Comparison of ENCODE assay signal across 11 cellular contexts in genomic region chr2:25210923-25211322, GRCh38. TPM values are rescaled to one million over a fixed set of nuclear protein-coding genes. Genes with fewer than 3 reads are reported as not detected.
DNase-seq lines count a peak whose midpoint lies in the region; ATAC-seq and TF ChIP-seq lines count a peak whose summit lies in the region.
"Not testable (repeated sequence)": the region's sequence is repeated elsewhere in the genome, so short reads cannot be mapped to it uniquely, and the experiment has no call there.
"Had no signal": no experiment of that assay in that cellular context is flagged by ENCODE, and none has a peak within 500 bp of the region (broad histone marks: within the 10 kb centered on the region; RNA-seq: fewer than 3 reads in every experiment).

No MANE protein-coding gene starts in this region.

- not testable (repeated sequence) for H4K20me1 ChIP-seq in DOHH2 (ENCODE audit: control insufficient read depth, insufficient read depth, low read depth, low read length)

- not testable (repeated sequence) for H3K36me3 ChIP-seq in CD4-positive, CD25-positive, alpha-beta regulatory T cell (ENCODE audit: control insufficient read depth, insufficient read depth, low read length); DOHH2 (ENCODE audit: control insufficient read depth, low read length); naive thymus-derived CD4-positive, alpha-beta T cell (ENCODE audit: control insufficient read depth in 2 of 3, insufficient read depth in 3 of 3, low read length in 3 of 3)

- H3K27me3 Mint-ChIP-seq in CD4-positive, CD25-positive, alpha-beta regulatory T cell; T-helper 17 cell; activated T-cell treated with anti-CD3 and anti-CD28 coated beads, Interleukin-2, amount 50 U/mL, for 72 hours (ENCODE audit: low read depth); activated naive CD8-positive, alpha-beta T cell treated with anti-CD3 and anti-CD28 coated beads, Interleukin-2, amount 50 U/mL, for 24 hours; naive thymus-derived CD4-positive, alpha-beta T cell; stimulated activated naive CD8-positive, alpha-beta T cell treated with anti-CD3 and anti-CD28 coated beads, Interleukin-15, Interleukin-2, amounts not matched to agents 100 ng/mL and 50 ng/mL, for 24 hours: not testable (repeated sequence)

- not testable (repeated sequence) for H3K27me3 ChIP-seq in CD4-positive, CD25-positive, alpha-beta regulatory T cell (ENCODE audit: control insufficient read depth, insufficient read depth, low read length); naive thymus-derived CD4-positive, alpha-beta T cell (ENCODE audit: control insufficient read depth in 2 of 2, insufficient read depth in 2 of 2, low read length in 2 of 2)
- peaks cover 45% of the 10 kb centered on the region for H3K27me3 ChIP-seq in DOHH2 (ENCODE audit: control insufficient read depth, low read length)

- H3K9me3 Mint-ChIP-seq in CD4-positive, CD25-positive, alpha-beta regulatory T cell; activated T-cell treated with anti-CD3 and anti-CD28 coated beads, Interleukin-2, amount 50 U/mL, for 72 hours; activated naive CD8-positive, alpha-beta T cell treated with anti-CD3 and anti-CD28 coated beads, Interleukin-2, amount 50 U/mL, for 24 hours; naive thymus-derived CD4-positive, alpha-beta T cell; stimulated activated naive CD8-positive, alpha-beta T cell treated with anti-CD3 and anti-CD28 coated beads, Interleukin-15, Interleukin-2, amounts not matched to agents 100 ng/mL and 50 ng/mL, for 24 hours: not testable (repeated sequence)

- peak overlapping the region in 2 of 3 donors; percentile 44 to 55 for H3K27ac Mint-ChIP-seq in CD4-positive, CD25-positive, alpha-beta regulatory T cell
- peak overlapping the region; percentile 41 for H3K27ac Mint-ChIP-seq in T-helper 17 cell
- not testable (repeated sequence) for H3K27ac Mint-ChIP-seq in activated T-cell treated with anti-CD3 and anti-CD28 coated beads, Interleukin-2, amount 50 U/mL, for 72 hours
- H3K27ac Mint-ChIP-seq in activated naive CD8-positive, alpha-beta T cell treated with anti-CD3 and anti-CD28 coated beads, Interleukin-2, amount 50 U/mL, for 24 hours, result peak overlapping the region; percentile 31
- H3K27ac Mint-ChIP-seq in naive thymus-derived CD4-positive, alpha-beta T cell, result peak overlapping the region in 7 of 9 donors; percentile 15 to 71 (median 49)
- peak overlapping the region; percentile 84 for H3K27ac Mint-ChIP-seq in stimulated activated naive CD8-positive, alpha-beta T cell treated with anti-CD3 and anti-CD28 coated beads, Interleukin-15, Interleukin-2, amounts not matched to agents 100 ng/mL and 50 ng/mL, for 24 hours

- DNase-seq in CD4-positive, CD25-positive, alpha-beta regulatory T cell; T-helper 17 cell; activated T-cell treated with anti-CD3 and anti-CD28 coated beads, Interleukin-2, amount 50 U/mL, for 72 hours; activated naive CD8-positive, alpha-beta T cell treated with anti-CD3 and anti-CD28 coated beads, Interleukin-2, amount 50 U/mL, for 24 hours; naive thymus-derived CD4-positive, alpha-beta T cell: not testable (repeated sequence)

- not testable (repeated sequence) for H3K4me3 ChIP-seq in CD4-positive, CD25-positive, alpha-beta regulatory T cell (ENCODE audit: low read depth, low read length); naive thymus-derived CD4-positive, alpha-beta T cell (ENCODE audit: low read length)
- H3K4me3 ChIP-seq in DOHH2 (ENCODE audit: low read length), result peak overlapping the region; percentile 27; the same call in 1 of the 2 replicates

- peak overlapping the region in 2 of 4 donors; percentile 36 to 58 for H3K4me3 Mint-ChIP-seq in CD4-positive, CD25-positive, alpha-beta regulatory T cell
- peak overlapping the region; percentile 81 for H3K4me3 Mint-ChIP-seq in T-helper 17 cell
- peak overlapping the region; percentile 60 to 68 for H3K4me3 Mint-ChIP-seq in activated T-cell treated with anti-CD3 and anti-CD28 coated beads, Interleukin-2, amount 50 U/mL, for 72 hours
- not testable (repeated sequence) for H3K4me3 Mint-ChIP-seq in activated naive CD8-positive, alpha-beta T cell treated with anti-CD3 and anti-CD28 coated beads, Interleukin-2, amount 50 U/mL, for 24 hours
- H3K4me3 Mint-ChIP-seq in naive thymus-derived CD4-positive, alpha-beta T cell, result peak overlapping the region in 6 of 10 donors; percentile 43 to 78 (median 46)
- peak overlapping the region; percentile 18 for H3K4me3 Mint-ChIP-seq in stimulated activated naive CD8-positive, alpha-beta T cell treated with anti-CD3 and anti-CD28 coated beads, Interleukin-15, Interleukin-2, amounts not matched to agents 100 ng/mL and 50 ng/mL, for 24 hours

- H3K9me2 ChIP-seq in DOHH2 (replicated peaks; ENCODE audit: control insufficient read depth, low read length), result not testable (repeated sequence)

- H3K79me2 ChIP-seq in DOHH2 (ENCODE audit: control insufficient read depth, low read length), result not testable (repeated sequence)

- H3K4me1 Mint-ChIP-seq in CD4-positive, CD25-positive, alpha-beta regulatory T cell, result peaks cover 5 to 40% (median 15%) of the 10 kb centered on the region in 4 donors
- peaks cover 19% of the 10 kb centered on the region for H3K4me1 Mint-ChIP-seq in T-helper 17 cell
- H3K4me1 Mint-ChIP-seq in activated T-cell treated with anti-CD3 and anti-CD28 coated beads, Interleukin-2, amount 50 U/mL, for 72 hours (ENCODE audit: low read depth), result peaks cover 37% of the 10 kb centered on the region
- peaks cover 55% of the 10 kb centered on the region for H3K4me1 Mint-ChIP-seq in activated naive CD8-positive, alpha-beta T cell treated with anti-CD3 and anti-CD28 coated beads, Interleukin-2, amount 50 U/mL, for 24 hours
- peaks cover 17 to 65% (median 37%) of the 10 kb centered on the region in 7 donors for H3K4me1 Mint-ChIP-seq in naive thymus-derived CD4-positive, alpha-beta T cell
- peaks cover 53% of the 10 kb centered on the region for H3K4me1 Mint-ChIP-seq in stimulated activated naive CD8-positive, alpha-beta T cell treated with anti-CD3 and anti-CD28 coated beads, Interleukin-15, Interleukin-2, amounts not matched to agents 100 ng/mL and 50 ng/mL, for 24 hours (ENCODE audit: low read depth)

- H3F3A ChIP-seq in DOHH2 (ENCODE audit: control insufficient read depth, insufficient read depth), result peaks cover 30% of the 10 kb centered on the region

- H3K9me3 ChIP-seq in CD4-positive, CD25-positive, alpha-beta regulatory T cell (ENCODE audit: control insufficient read depth in 2 of 2, low read length in 2 of 2); DOHH2 (ENCODE audit: control insufficient read depth, insufficient read depth, low read length); T-helper 17 cell (ENCODE audit: control insufficient read depth, low read length, poor library complexity, severe bottlenecking); naive thymus-derived CD4-positive, alpha-beta T cell (ENCODE audit: control insufficient read depth in 2 of 3, low read length in 3 of 3): not testable (repeated sequence)

- peaks cover 14% of the 10 kb centered on the region for H3K4me1 ChIP-seq in CD4-positive, CD25-positive, alpha-beta regulatory T cell (ENCODE audit: control insufficient read depth, insufficient read depth, low read length, poor library complexity, severe bottlenecking)
- peaks cover 70% of the 10 kb centered on the region for H3K4me1 ChIP-seq in DOHH2 (ENCODE audit: control insufficient read depth, low read length)
- peaks cover 0 to 13% of the 10 kb centered on the region in 2 donors for H3K4me1 ChIP-seq in naive thymus-derived CD4-positive, alpha-beta T cell (ENCODE audit: control insufficient read depth in 2 of 2, insufficient read depth in 2 of 2, low read length in 2 of 2)

- intact Hi-C loops in naive thymus-derived CD4-positive, alpha-beta T cell (cut with micrococcal nuclease), result loop anchor here in 1 of 2 donors (2.0 to 10.0 kb wide), 2 partner anchors 14 to 166 kb away; partner anchors contain the start of gene EFR3B

- CTCF ChIA-PET in naive thymus-derived CD4-positive, alpha-beta T cell (lab: Charles Lee), result not testable (repeated sequence)

- not testable (repeated sequence) for TF ChIP-seq CTCF in DOHH2 (IDR thresholded peaks at IDR 0.05; ENCODE audit: low read depth, low read length, poor library complexity, severe bottlenecking)

- ATAC-seq in CD4-positive, CD25-positive, alpha-beta regulatory T cell (ENCODE audit: low read depth in 2 of 2); T-helper 17 cell; activated T-cell treated with anti-CD3 and anti-CD28 coated beads, Interleukin-2, amount 50 U/mL, for 72 hours (replicated peaks in 1 of 2); activated naive CD8-positive, alpha-beta T cell treated with anti-CD3 and anti-CD28 coated beads, Interleukin-2, amount 50 U/mL, for 24 hours; naive thymus-derived CD4-positive, alpha-beta T cell: not testable (repeated sequence)

- not testable (repeated sequence) for H3K36me3 Mint-ChIP-seq in CD4-positive, CD25-positive, alpha-beta regulatory T cell; T-helper 17 cell (ENCODE audit: low read depth); activated T-cell treated with anti-CD3 and anti-CD28 coated beads, Interleukin-2, amount 50 U/mL, for 72 hours (ENCODE audit: insufficient read depth in 2 of 2); activated naive CD8-positive, alpha-beta T cell treated with anti-CD3 and anti-CD28 coated beads, Interleukin-2, amount 50 U/mL, for 24 hours (ENCODE audit: low read depth); naive thymus-derived CD4-positive, alpha-beta T cell; stimulated activated naive CD8-positive, alpha-beta T cell treated with anti-CD3 and anti-CD28 coated beads, Interleukin-15, Interleukin-2, amounts not matched to agents 100 ng/mL and 50 ng/mL, for 24 hours (ENCODE audit: low read depth)

- not testable (repeated sequence) for H3K27ac ChIP-seq in CD4-positive, CD25-positive, alpha-beta regulatory T cell (ENCODE audit: insufficient read depth, low read length, poor library complexity, severe bottlenecking); naive thymus-derived CD4-positive, alpha-beta T cell (ENCODE audit: low read depth, low read length)
- peak overlapping the region; percentile 13; the same call in 1 of the 2 replicates for H3K27ac ChIP-seq in DOHH2 (ENCODE audit: low read depth, low read length)

- POLR2A ChIA-PET in naive thymus-derived CD4-positive, alpha-beta T cell (lab: Charles Lee), result interaction anchor here (1.1 kb wide), 1 partner anchor 66 kb away, joined by 3 read pairs; no protein-coding TSS in a partner anchor

- peak overlapping the region; percentile 44 for H3K4me2 ChIP-seq in DOHH2 (ENCODE audit: low read length)

RNA-seq across cellular contexts. Expression of gene POMC, which starts 42.5 kb away (rescaled TPM):
- total RNA-seq in CD4-positive, CD25-positive, alpha-beta regulatory T cell, result 3.8 TPM
- 1 to 10 TPM; 3.9 to 9.6 (median 6.3) TPM for polyA plus RNA-seq in CD4-positive, CD25-positive, alpha-beta regulatory T cell
- total RNA-seq in T-helper 17 cell, result 1 to 10 TPM; 2.9 to 5.0 TPM
- 10 to 100 TPM in 1 of 2 donors, 1 to 10 TPM in 1; 8.0 to 12.5 TPM for total RNA-seq in activated T-cell treated with anti-CD3 and anti-CD28 coated beads, Interleukin-2, amount 50 U/mL, for 72 hours
- 1 to 10 TPM; 3.5 to 7.7 (median 4.2) TPM for total RNA-seq in naive thymus-derived CD4-positive, alpha-beta T cell
- polyA plus RNA-seq in naive thymus-derived CD4-positive, alpha-beta T cell, result 10 to 100 TPM in 1 of 2 donors, 1 to 10 TPM in 1; 7.9 to 10.1 TPM
- total RNA-seq: MCF 10A, OCI-LY7, SK-MEL-5 had no signal
- polyA plus RNA-seq: AG04450 had no signal
